In the genomic region with DNA sequence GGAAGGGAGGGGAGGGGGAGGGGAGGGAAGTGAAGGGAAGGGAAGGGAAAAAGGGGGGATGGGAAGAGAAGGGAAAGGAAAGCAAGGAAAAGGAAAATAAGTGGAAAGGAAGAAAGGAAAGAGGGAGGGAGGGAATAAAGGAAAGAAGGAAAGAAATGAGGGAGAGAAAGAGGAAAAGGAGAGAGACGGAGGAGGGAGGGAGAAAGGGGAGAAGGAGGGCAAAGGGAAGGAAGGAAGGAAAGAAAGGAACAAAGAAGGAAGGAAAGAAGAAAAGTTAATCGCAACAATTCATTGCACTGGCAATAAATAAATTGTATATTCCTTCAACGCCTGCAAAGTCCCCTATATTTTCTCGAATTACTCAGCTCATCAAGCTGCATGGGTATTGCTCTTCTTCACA, we compare ENCODE assay signal across 27 cellular contexts. TPM values are rescaled to one million over a fixed set of nuclear protein-coding genes. Genes with fewer than 3 reads are reported as not detected.
"Had no signal": no experiment of that assay in that cellular context is flagged by ENCODE, and none has a peak within 500 bp of the region (broad histone marks: within the 10 kb centered on the region; RNA-seq: fewer than 3 reads in every experiment).

No MANE protein-coding gene starts in this region.

- H3K4me3 Mint-ChIP-seq: immature natural killer cell had no signal

- H3K79me2 ChIP-seq: hepatocyte had no signal

- ATAC-seq: foreskin keratinocyte, gastroesophageal sphincter, heart left ventricle, left cardiac atrium, left lung, left ventricle myocardium superior, lower lobe of right lung had no signal

- FAIRE-seq: colon, endothelial cell of umbilical vein, frontal cortex, keratinocyte had no signal

- H3K4me3 ChIP-seq: coronary artery, dorsolateral prefrontal cortex, esophagus muscularis mucosa, gastroesophageal sphincter, heart left ventricle, hepatocyte, left lung, lower lobe of right lung had no signal

- H3K4me1 ChIP-seq: foreskin keratinocyte had no signal

- H3K36me3 ChIP-seq: esophagus muscularis mucosa, gastroesophageal sphincter, heart left ventricle, left lung, lower lobe of right lung had no signal

- H3K27ac Mint-ChIP-seq: immature natural killer cell had no signal

- H2AFZ ChIP-seq: hepatocyte had no signal

- DNase-seq: dermis blood vessel endothelial cell; dorsolateral prefrontal cortex; effector CD4-positive, alpha-beta T cell; effector memory CD4-positive, alpha-beta T cell; foreskin keratinocyte; heart left ventricle; hypothalamus; immature natural killer cell; left cardiac atrium; left lung; left ventricle myocardium superior; lower lobe of right lung; mesenchymal stem cell; midbrain had no signal

- H3K9me3 ChIP-seq: esophagus muscularis mucosa, gastroesophageal sphincter, heart left ventricle, left lung, lower lobe of right lung had no signal

- H3K27ac ChIP-seq: coronary artery, dorsolateral prefrontal cortex, esophagus muscularis mucosa, foreskin keratinocyte, gastroesophageal sphincter, heart left ventricle, hepatocyte, left lung, lower lobe of right lung had no signal

- H3K4me2 ChIP-seq: hepatocyte had no signal

RNA-seq across cellular contexts. Expression of gene VWC2, which starts 2.6 kb away (rescaled TPM):
- total RNA-seq: dermis blood vessel endothelial cell, endothelial cell of umbilical vein, epithelial cell of proximal tubule, fibroblast of lung, fibroblast of villous mesenchyme, foreskin keratinocyte, hepatocyte, lung microvascular endothelial cell, mononuclear cell had no signal
- polyA plus RNA-seq: endothelial cell of umbilical vein, fibroblast of lung, foreskin keratinocyte, hepatocyte, immature natural killer cell, keratinocyte had no signal
